ENCODE assay signal across 1 cellular context in genomic region chr11:12862761-12863469, GRCh38.
A peak's percentile ranks its signal among the peaks of the same experiment; 100 is the strongest.
TF ChIP-seq lines count a peak whose summit lies in the region.

No MANE protein-coding gene starts in this region.

TF ChIP-seq in SK-N-SH, 30 proteins besides CTCF, POLR2A, EP300 and RAD21 (continued from another document):
- TF ChIP-seq FOXJ3 (CRISPR knock-in tag; IDR thresholded peaks at IDR 0.05) (no peak), FOSL2 (IDR thresholded peaks at IDR 0.05; ENCODE audit: borderline replicate concordance, low read depth) (peak; percentile 66), PBX3 (IDR thresholded peaks at IDR 0.05) (peak; percentile 31; the same call in 1 of the 2 replicates), USF2 (IDR thresholded peaks at IDR 0.05; ENCODE audit: borderline replicate concordance, low read depth, low read length) (no peak), CHD2 (IDR thresholded peaks at IDR 0.05; ENCODE audit: low read length, partially characterized antibody) (no peak), TAF1 (IDR thresholded peaks at IDR 0.05; ENCODE audit: borderline replicate concordance, low read depth, low read length) (no peak), SMC3 (IDR thresholded peaks at IDR 0.05; ENCODE audit: low read depth, low read length) (no peak; the same call in 1 of the 2 replicates)
TF ChIP-seq in SK-N-SH: peak in this region for 10.
